In the genomic region with DNA sequence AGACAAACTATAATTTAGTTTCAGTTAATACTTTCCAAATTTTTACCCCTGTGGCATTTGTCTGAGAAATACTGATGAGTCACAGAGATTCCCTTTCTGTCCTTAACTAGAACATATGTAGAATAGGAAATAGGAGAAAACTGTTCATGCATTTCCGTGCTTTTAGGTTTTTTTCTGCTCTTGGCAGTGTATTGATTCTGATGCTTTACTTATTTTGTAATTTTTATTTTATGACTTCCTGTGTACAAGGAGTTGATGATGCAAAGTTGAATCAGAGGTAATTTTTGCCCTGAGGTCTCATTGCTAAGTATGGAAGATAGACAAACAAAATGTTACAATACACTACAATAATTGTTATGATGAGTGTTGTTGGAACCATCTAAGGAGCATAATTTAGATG, we compare ENCODE assay signal across 14 cellular contexts. TPM values are rescaled to one million over a fixed set of nuclear protein-coding genes. Genes with fewer than 3 reads are reported as not detected.
A peak's percentile ranks its signal among the peaks of the same experiment; 100 is the strongest.
DNase-seq lines count a peak whose midpoint lies in the region; ATAC-seq and TF ChIP-seq lines count a peak whose summit lies in the region.
"Had no signal": no experiment of that assay in that cellular context is flagged by ENCODE, and none has a peak within 500 bp of the region (broad histone marks: within the 10 kb centered on the region; RNA-seq: fewer than 3 reads in every experiment).

No MANE protein-coding gene starts in this region.

- DNase-seq in AG09309 (ENCODE audit: low read depth) (peak; percentile 46), HCT116 (ENCODE audit: low read depth, low spot score) (no peak), SJCRH30 (no peak), fibroblast of the conjunctiva (ENCODE audit: low read depth) (peak; percentile 75), dorsolateral prefrontal cortex (no peak), endodermal cell (no peak), DMS153 treated with DMSO at 0.1 percent for 48 hours (lab: John Stamatoyannopoulos, UW; ENCODE audit: unreplicated experiment) (no peak), hippocampal formation (lab: John Stamatoyannopoulos, UW) (no peak)
- DNase-seq: activated CD4-positive, alpha-beta T cell treated with anti-CD3 and anti-CD28 coated beads for 4 hours; CD8-positive, alpha-beta memory T cell; NCI-H2171; stomach had no signal

- no peak for TF ChIP-seq RAD21 in HCT116 (IDR thresholded peaks at IDR 0.05; ENCODE audit: low read depth)

- TF ChIP-seq POLR2A in HCT116 (IDR thresholded peaks at IDR 0.05; ENCODE audit: borderline replicate concordance, extremely low read depth, insufficient read depth, insufficient read length) = no peak

- H3K9ac ChIP-seq in HCT116 (ENCODE audit: low read length) = no peak overlapping the region
- H3K9ac ChIP-seq in endodermal cell (ENCODE audit: extremely low read depth, low read length, poor library complexity, severe bottlenecking) = no peak overlapping the region

- no peak overlapping the region for H3K27ac Mint-ChIP-seq in endodermal cell
- H3K27ac Mint-ChIP-seq: activated naive CD4-positive, alpha-beta T cell treated with anti-CD3 and anti-CD28 coated beads, Interleukin-2, amount 50 U/mL, for 24 hours had no signal

- H3K27me3 ChIP-seq in HCT116 (ENCODE audit: insufficient read depth, low read length) = no peaks in the 10 kb centered on the region
- H3K27me3 ChIP-seq in SJCRH30 = no peaks in the 10 kb centered on the region
- H3K27me3 ChIP-seq in dorsolateral prefrontal cortex = no peaks in the 10 kb centered on the region
- no peaks in the 10 kb centered on the region for H3K27me3 ChIP-seq in endodermal cell (ENCODE audit: control insufficient read depth, insufficient read depth, low read length, poor library complexity, severe bottlenecking)
- H3K27me3 ChIP-seq: stomach had no signal

- peaks cover 4% of the 10 kb centered on the region for H3K36me3 Mint-ChIP-seq in endodermal cell (ENCODE audit: low read depth)
- H3K36me3 Mint-ChIP-seq: activated naive CD4-positive, alpha-beta T cell treated with anti-CD3 and anti-CD28 coated beads, Interleukin-2, amount 50 U/mL, for 24 hours; CD8-positive, alpha-beta memory T cell had no signal

- H3K27ac ChIP-seq in HCT116 (ENCODE audit: low read depth, low read length) (no peak overlapping the region), SJCRH30 (0 out of 2 replicates have a peak overlapping the region, but pooled peaks have one; percentile 4), dorsolateral prefrontal cortex (no peak overlapping the region), endodermal cell (ENCODE audit: low read depth, low read length) (no peak overlapping the region)
- H3K27ac ChIP-seq: stomach had no signal

- WGBS in endodermal cell (ENCODE audit: insufficient coverage in 1 of 2, insufficient read length in 1 of 2), 2 experiments = 90% methylated on average over 1 of the region's 1 CpG; no CpG with 5 or more reads in 1 of the 2 experiments

- POLR2A ChIA-PET in HCT116 (lab: Charles Lee) = no interaction called here

- no peaks in the 10 kb centered on the region for H3K27me3 Mint-ChIP-seq in endodermal cell (ENCODE audit: insufficient read depth)
- H3K27me3 Mint-ChIP-seq: activated naive CD4-positive, alpha-beta T cell treated with anti-CD3 and anti-CD28 coated beads, Interleukin-2, amount 50 U/mL, for 24 hours had no signal

- CTCF ChIA-PET in HCT116 (lab: Charles Lee) = no interaction called here

- no peaks in the 10 kb centered on the region for H3K9me2 ChIP-seq in HCT116 (ENCODE audit: insufficient read depth)

- H3K9me3 ChIP-seq in HCT116 (ENCODE audit: control insufficient read depth in 1 of 2, insufficient read depth in 1 of 2, low read depth in 1 of 2, low read length in 2 of 2) (no peaks in the 10 kb centered on the region), SJCRH30 (replicated peaks) (no peaks in the 10 kb centered on the region), endodermal cell (ENCODE audit: control insufficient read depth, low read length) (no peaks in the 10 kb centered on the region)
- H3K9me3 ChIP-seq: stomach had no signal

- ATAC-seq in HCT116 = 0 out of 2 replicates have a peak, but pooled peaks have one; percentile 22

- TF ChIP-seq CTCF in AG09309 (IDR thresholded peaks at IDR 0.05; ENCODE audit: control insufficient read depth, insufficient read depth, low read depth, low read length, missing control alignments) = no peak
- TF ChIP-seq CTCF in HCT116 (IDR thresholded peaks at IDR 0.05 in 2 of 3, conservative IDR thresholded peaks at IDR 0.05 in 1 of 3; ENCODE audit: borderline replicate concordance in 1 of 3, insufficient read depth in 1 of 3, low read depth in 2 of 3, low read length in 2 of 3) = no peak
- no peak for TF ChIP-seq CTCF in dorsolateral prefrontal cortex (IDR thresholded peaks at IDR 0.05 in 54 of 56, conservative IDR thresholded peaks at IDR 0.05 in 2 of 56; ENCODE audit: low read depth in 1 of 56, partially characterized antibody in 56 of 56)
- TF ChIP-seq CTCF in endodermal cell (conservative IDR thresholded peaks at IDR 0.05) = no peak

- peaks cover 26% of the 10 kb centered on the region for H3K4me1 Mint-ChIP-seq in endodermal cell

- no peak overlapping the region for H3K4me3 ChIP-seq in AG09309 (ENCODE audit: control insufficient read depth, low read depth, low read length)
- no peak overlapping the region for H3K4me3 ChIP-seq in HCT116 (replicated peaks in 1 of 2; ENCODE audit: low read depth in 1 of 2, low read length in 2 of 2)
- no peak overlapping the region for H3K4me3 ChIP-seq in SJCRH30
- no peak overlapping the region for H3K4me3 ChIP-seq in dorsolateral prefrontal cortex
- H3K4me3 ChIP-seq in endodermal cell (ENCODE audit: low read length) = no peak overlapping the region
- H3K4me3 ChIP-seq: stomach had no signal

- no peaks in the 10 kb centered on the region for H3K36me3 ChIP-seq in HCT116 (ENCODE audit: control insufficient read depth in 1 of 2, insufficient read depth in 2 of 2, low read length in 2 of 2)
- peaks cover 3% of the 10 kb centered on the region; the same call in 1 of the 2 replicates for H3K36me3 ChIP-seq in SJCRH30
- H3K36me3 ChIP-seq in endodermal cell (ENCODE audit: control insufficient read depth, insufficient read depth, low read length) = no peaks in the 10 kb centered on the region
- H3K36me3 ChIP-seq: stomach had no signal

- no TSS peak for BruUV-seq in HCT116 (replicated peaks; lab: Mats Ljungman, UMichigan)

- H3K79me2 ChIP-seq in HCT116 (ENCODE audit: insufficient read depth, low read length) = peaks cover 58% of the 10 kb centered on the region

- intact Hi-C loops in HCT116 (cut with micrococcal nuclease) (no loop called here), dorsolateral prefrontal cortex (cut with DNase I) (no loop called here)

- peak overlapping the region; percentile 24 for H3K4me2 ChIP-seq in HCT116 (ENCODE audit: low read length)

- no peak overlapping the region for H3K4me3 Mint-ChIP-seq in endodermal cell
- H3K4me3 Mint-ChIP-seq: activated naive CD4-positive, alpha-beta T cell treated with anti-CD3 and anti-CD28 coated beads, Interleukin-2, amount 50 U/mL, for 24 hours; neural crest cell had no signal

- RAD21 ChIA-PET in HCT116 (lab: Charles Lee; ENCODE audit: low non-redundant PET in 1 of 2, low total read pairs in 2 of 2, uncharacterized antibody in 2 of 2, unreplicated experiment in 2 of 2) = no interaction called here

- peaks cover 4% of the 10 kb centered on the region; the same call in 1 of the 2 replicates for H4K20me1 ChIP-seq in HCT116 (ENCODE audit: insufficient read depth)

- H3K4me1 ChIP-seq in HCT116 (ENCODE audit: control insufficient read depth in 1 of 2, insufficient read depth in 2 of 2, low read length in 2 of 2) (peaks cover 26 to 46% of the 10 kb centered on the region in 2 experiments), SJCRH30 (peaks cover 36% of the 10 kb centered on the region), endodermal cell (ENCODE audit: control insufficient read depth, insufficient read depth, low read length) (no peaks in the 10 kb centered on the region)

- no peak overlapping the region for H2AFZ ChIP-seq in HCT116 (ENCODE audit: low read depth, low read length, poor library complexity, severe bottlenecking)

- H3K9me3 Mint-ChIP-seq in endodermal cell = no peaks in the 10 kb centered on the region
- H3K9me3 Mint-ChIP-seq: activated naive CD4-positive, alpha-beta T cell treated with anti-CD3 and anti-CD28 coated beads, Interleukin-2, amount 50 U/mL, for 24 hours; CD8-positive, alpha-beta memory T cell; neural crest cell had no signal

TF ChIP-seq in HCT116, 20 proteins besides CTCF, POLR2A, EP300 and RAD21 (continues in another document):
- TF ChIP-seq TCF7L2 (IDR thresholded peaks at IDR 0.05; ENCODE audit: borderline replicate concordance, extremely low read depth, insufficient read depth, insufficient read length) (no peak), CBX3 (IDR thresholded peaks at IDR 0.05; ENCODE audit: low read depth) (peak; percentile 50; the same call in 1 of the 2 replicates), CEBPB (IDR thresholded peaks at IDR 0.05; ENCODE audit: low read depth) (peak; percentile 79), ZBTB33 (IDR thresholded peaks at IDR 0.05; ENCODE audit: extremely low read depth, insufficient replicate concordance, low read length) (no peak), FOSL1 (IDR thresholded peaks at IDR 0.05; ENCODE audit: low read depth) (peak; percentile 82), ZFX (IDR thresholded peaks at IDR 0.05) (no peak)

RNA-seq across cellular contexts. Expression of gene MNAT1, which starts 23.1 kb away (rescaled TPM):
- total RNA-seq in HCT116 (2021; ENCODE audit: unreplicated experiment) (49.3 TPM), dorsolateral prefrontal cortex (10 to 100 TPM; 45.5 to 88.5 (median 66.3) TPM), endodermal cell (10 to 100 TPM; 36.8 to 42.6 TPM)
- 25.6 and 32.8 TPM in 2 replicates for polyA plus RNA-seq in HCT116 (2012)
- 103 and 129 TPM in 2 replicates for total RNA-seq in SJCRH30 (2014; rRNA removed; shearing (Covaris generic))
- 48.3 TPM for polyA plus RNA-seq in endodermal cell (2013, experiment 1 of 2)
- polyA plus RNA-seq in endodermal cell (2013, experiment 2 of 2) = 45.1 TPM

RNA-seq across cellular contexts. Expression of gene SIX4, which starts 33.5 kb away (rescaled TPM):
- 24.5 TPM for total RNA-seq in HCT116 (2021; ENCODE audit: unreplicated experiment)
- polyA plus RNA-seq in HCT116 (2012) = 9.9 and 11.0 TPM in 2 replicates
- total RNA-seq in SJCRH30 (2014; rRNA removed; shearing (Covaris generic)) = 45.1 and 46.7 TPM in 2 replicates
- total RNA-seq in dorsolateral prefrontal cortex = 10 to 100 TPM in 1 of 120 experiments, 1 to 10 TPM in 119; 1.1 to 11.8 (median 3.8) TPM
- 1 to 10 TPM; 5.6 to 9.8 TPM for total RNA-seq in endodermal cell
- 8.8 TPM for polyA plus RNA-seq in endodermal cell (2013, experiment 1 of 2)
- 9.7 TPM for polyA plus RNA-seq in endodermal cell (2013, experiment 2 of 2)
- polyA plus RNA-seq: CD8-positive, alpha-beta memory T cell had no signal

Comparison
In these comparisons a context has a peak if more than half of its experiments do, and no peak if none do; other contexts are left out.
1. DNase-seq: peak in AG09309 (single experiment) and fibroblast of the conjunctiva (single experiment); none in HCT116 (single experiment), SJCRH30 (0 of 2), dorsolateral prefrontal cortex (0 of 10), endodermal cell (single experiment), DMS153 treated with DMSO at 0.1 percent for 48 hours (single experiment) and hippocampal formation (0 of 2).